In genomic region chr3:48016336-48016973, GRCh38 we compare ENCODE assay signal across 8 cellular contexts. TPM values are rescaled to one million over a fixed set of nuclear protein-coding genes. Genes with fewer than 3 reads are reported as not detected.
DNase-seq lines count a peak whose midpoint lies in the region; ATAC-seq and TF ChIP-seq lines count a peak whose summit lies in the region.

TSS of gene MAP4 (minus strand) at chr3:48016416. CDS start at chr3:47998860, 17,556 bp downstream.

- no peak for ATAC-seq in central memory CD8-positive, alpha-beta T cell (replicated peaks; ENCODE audit: extremely low read depth, poor library complexity, severe bottlenecking)
- ATAC-seq in lower lobe of right lung (no peak), upper lobe of right lung (no peak), GM19328 (IDR thresholded peaks at IDR 0.05; ENCODE audit: unreplicated experiment) (no peak)

- peak within 1 kb of the TSS; percentile 34 for H3K4me2 ChIP-seq in Loucy (ENCODE audit: low read depth, low read length, poor library complexity, severe bottlenecking)

- H3K36me3 Mint-ChIP-seq in central memory CD8-positive, alpha-beta T cell (ENCODE audit: insufficient read depth), result peaks cover 2% of the 10 kb centered on the region

- H3K9me3 Mint-ChIP-seq in central memory CD8-positive, alpha-beta T cell, result no peaks in the 10 kb centered on the region

- H3K27ac ChIP-seq in lower lobe of right lung, result no peak within 1 kb of the TSS
- peak within 1 kb of the TSS; percentile 39 for H3K27ac ChIP-seq in upper lobe of right lung

- H4K20me1 ChIP-seq in Loucy (ENCODE audit: insufficient read depth, low read length, poor library complexity, severe bottlenecking), result peaks cover 10% of the 10 kb centered on the region

- H3K79me2 ChIP-seq in Loucy (ENCODE audit: insufficient read depth, low read length), result peaks cover 41% of the 10 kb centered on the region; the same call in 1 of the 2 replicates

- peak within 1 kb of the TSS; percentile 77 for H3K27ac Mint-ChIP-seq in central memory CD8-positive, alpha-beta T cell (ENCODE audit: low read depth)

- H3K36me3 ChIP-seq in Loucy (ENCODE audit: insufficient read depth, low read length), result no peaks in the 10 kb centered on the region
- H3K36me3 ChIP-seq in lower lobe of right lung, result no peaks in the 10 kb centered on the region
- no peaks in the 10 kb centered on the region for H3K36me3 ChIP-seq in upper lobe of right lung

- peak within 1 kb of the TSS; percentile 35 for H3K9ac ChIP-seq in Loucy (ENCODE audit: low read depth, low read length, poor library complexity, severe bottlenecking)

- H3K27me3 ChIP-seq in Loucy (ENCODE audit: insufficient read depth, low read length, poor library complexity, severe bottlenecking) (no peaks in the 10 kb centered on the region), lower lobe of right lung (ENCODE audit: low read depth) (no peaks in the 10 kb centered on the region), upper lobe of right lung (no peaks in the 10 kb centered on the region)

- H3K4me1 ChIP-seq in Loucy (ENCODE audit: insufficient read depth, low read length, poor library complexity, severe bottlenecking) (peaks cover 46% of the 10 kb centered on the region), lower lobe of right lung (peaks cover 44% of the 10 kb centered on the region), upper lobe of right lung (peaks cover 34% of the 10 kb centered on the region)

- H3K27me3 Mint-ChIP-seq in central memory CD8-positive, alpha-beta T cell, result no peaks in the 10 kb centered on the region

- DNase-seq in A172 (ENCODE audit: low spot score) (peak; percentile 20), lower lobe of right lung (no peak), upper lobe of right lung (no peak), MV-4-11 (lab: John Stamatoyannopoulos, UW) (no peak), NCI-H345 (lab: John Stamatoyannopoulos, UW) (no peak)
- no peak for DNase-seq in central memory CD8-positive, alpha-beta T cell (ENCODE audit: low spot score in 2 of 2)

- H3K9me3 ChIP-seq in Loucy (ENCODE audit: insufficient read depth, low read depth, low read length) (no peaks in the 10 kb centered on the region), lower lobe of right lung (no peaks in the 10 kb centered on the region), upper lobe of right lung (no peaks in the 10 kb centered on the region)

- H3K4me3 Mint-ChIP-seq in central memory CD8-positive, alpha-beta T cell, result no peak within 1 kb of the TSS

- TF ChIP-seq CTCF in Loucy (conservative IDR thresholded peaks at IDR 0.05; ENCODE audit: low read length) (no peak), lower lobe of right lung (IDR thresholded peaks at IDR 0.05) (no peak), upper lobe of right lung (IDR thresholded peaks at IDR 0.05) (no peak)

- no peak within 1 kb of the TSS for H2AFZ ChIP-seq in Loucy (ENCODE audit: low read length)

- H3K9me2 ChIP-seq in Loucy (replicated peaks; ENCODE audit: low read depth, low read length), result no peaks in the 10 kb centered on the region

- H3F3A ChIP-seq in Loucy (ENCODE audit: low read depth), result no peaks in the 10 kb centered on the region; the same call in 1 of the 2 replicates

- intact Hi-C loops in lower lobe of right lung (cut with DNase I), result no loop called here
- intact Hi-C loops in upper lobe of right lung (cut with DNase I), result no loop called here

- peaks cover 42% of the 10 kb centered on the region for H3K4me1 Mint-ChIP-seq in central memory CD8-positive, alpha-beta T cell

- H3K4me3 ChIP-seq in Loucy (ENCODE audit: low read length, poor library complexity, severe bottlenecking), result no peak within 1 kb of the TSS
- no peak within 1 kb of the TSS for H3K4me3 ChIP-seq in lower lobe of right lung
- H3K4me3 ChIP-seq in upper lobe of right lung, result no peak within 1 kb of the TSS

RNA-seq across cellular contexts. Expression of gene MAP4, which starts in this region (rescaled TPM):
- total RNA-seq in A172 (2014; rRNA removed; shearing (Covaris generic)), result 66.0 and 87.0 TPM in 2 replicates
- 166 TPM for total RNA-seq in lower lobe of right lung
- total RNA-seq in upper lobe of right lung, result 191 TPM
